In the genomic region with DNA sequence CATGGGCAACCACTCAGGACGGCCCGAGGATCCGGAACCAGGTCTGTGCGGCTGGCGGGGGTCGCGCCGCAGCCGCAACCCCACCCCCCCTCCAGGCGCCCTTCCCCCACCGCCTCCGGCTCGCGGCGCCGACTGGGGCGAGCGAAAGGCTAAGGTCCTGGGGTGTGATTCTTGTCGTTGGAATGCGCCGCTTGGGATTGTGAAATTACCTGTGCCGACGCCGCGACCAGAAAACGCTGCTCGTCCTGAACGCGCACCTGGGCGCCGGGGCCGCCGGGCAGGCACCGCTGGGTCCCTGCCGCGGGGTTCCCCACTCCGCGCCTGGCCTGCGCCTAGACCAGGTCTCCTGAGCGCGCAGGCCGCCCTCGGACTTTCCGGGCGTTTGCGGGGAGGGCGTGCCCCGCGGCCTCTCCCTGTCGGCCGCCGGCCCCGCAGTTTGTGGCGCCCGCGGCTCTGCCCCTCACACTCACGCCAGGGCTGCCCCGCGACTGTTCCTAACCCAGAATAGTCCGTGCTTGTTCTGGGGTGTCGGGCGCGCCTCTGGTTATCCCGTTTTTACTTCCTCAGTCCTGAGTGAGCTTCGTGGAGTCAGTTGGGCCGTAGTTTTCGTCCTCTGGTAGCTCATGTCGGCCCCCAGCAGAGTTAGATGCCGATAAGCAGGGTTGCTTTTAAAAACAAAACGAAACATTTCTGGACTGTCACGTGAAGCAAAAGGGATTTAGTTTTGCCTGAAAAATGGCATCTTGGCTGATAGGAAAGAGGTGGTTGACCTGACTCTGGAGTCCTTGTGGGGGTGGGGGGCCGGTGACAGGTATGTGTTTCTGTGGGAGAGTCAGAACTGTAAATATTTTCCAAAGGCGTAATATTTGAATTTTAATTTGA, we compare ENCODE assay signal across 8 cellular contexts.
DNase-seq lines count a peak whose midpoint lies in the region; ATAC-seq, FAIRE-seq and TF ChIP-seq lines count a peak whose summit lies in the region.

No MANE protein-coding gene starts in this region.

- no peaks in the 10 kb centered on the region for H3K9me3 ChIP-seq in CD4-positive, alpha-beta memory T cell (ENCODE audit: control insufficient read depth in 1 of 2, low read length in 2 of 2)
- no peaks in the 10 kb centered on the region for H3K9me3 ChIP-seq in H1 (ENCODE audit: insufficient read depth in 2 of 2, low read depth in 1 of 2, low read length in 1 of 2)

- intact Hi-C loops in CD4-positive, alpha-beta memory T cell (cut with micrococcal nuclease): loop anchor here (10.0 kb wide), 1 partner anchor 1398 kb away; no protein-coding TSS in a partner anchor

- H3K23me2 ChIP-seq in H1 (ENCODE audit: low read depth, low read length): peaks cover 4% of the 10 kb centered on the region; the same call in 1 of the 2 replicates

- H3K9me3 Mint-ChIP-seq in CD4-positive, alpha-beta memory T cell: no peaks in the 10 kb centered on the region
- H3K9me3 Mint-ChIP-seq in T-helper 2 cell treated with Interferon-gamma antibody and Interleukin-4, amounts not matched to agents 5 μg/mL and 100 μg/mL, for 36 hours: no peaks in the 10 kb centered on the region

- H3K27ac Mint-ChIP-seq in CD4-positive, alpha-beta memory T cell: peak overlapping the region; percentile 20 to 90 (median 65)
- H3K27ac Mint-ChIP-seq in T-helper 2 cell treated with Interferon-gamma antibody and Interleukin-4, amounts not matched to agents 5 μg/mL and 100 μg/mL, for 36 hours: peak overlapping the region; percentile 27

- no peak overlapping the region for H2AFZ ChIP-seq in H1 (ENCODE audit: low read length)

- CTCF ChIA-PET in CD4-positive, alpha-beta memory T cell (lab: Charles Lee; ENCODE audit: partially characterized antibody): interaction anchor here (1.1 kb wide), 1 partner anchor 12 kb away, joined by 3 read pairs; no protein-coding TSS in a partner anchor
- CTCF ChIA-PET in H1 (lab: Charles Lee; ENCODE audit: partially characterized antibody): interaction anchor here (0.7 to 2.2 kb wide), 2 partner anchors 18 to 34 kb away, joined by 3 to 7 read pairs; no protein-coding TSS in a partner anchor

- H3K79me2 ChIP-seq in H1 (ENCODE audit: control insufficient read depth in 1 of 2, insufficient read depth in 2 of 2, low read length in 2 of 2): peaks cover 10 to 49% of the 10 kb centered on the region in 2 experiments

- no peaks in the 10 kb centered on the region for H3K27me3 ChIP-seq in CD4-positive, alpha-beta memory T cell (ENCODE audit: insufficient read depth, low read length)
- no peaks in the 10 kb centered on the region; a peak in 1 of 7 replicates for H3K27me3 ChIP-seq in H1 (replicated peaks in 1 of 4; ENCODE audit: control insufficient read depth in 3 of 4, extremely low read depth in 1 of 4, insufficient read depth in 3 of 4, low read length in 3 of 4)

- peak overlapping the region; percentile 92 for H2BK5ac ChIP-seq in H1 (ENCODE audit: low read depth, low read length)

- peak in 1 of 2 experiments; percentile 0; a peak in 1 of 4 replicates for TF ChIP-seq RAD21 in H1 (IDR thresholded peaks at IDR 0.05 in 1 of 2, conservative IDR thresholded peaks at IDR 0.05 in 1 of 2; ENCODE audit: low read depth in 2 of 2, low read length in 2 of 2)

- H3K27me3 Mint-ChIP-seq in CD4-positive, alpha-beta memory T cell: no peaks in the 10 kb centered on the region
- H3K27me3 Mint-ChIP-seq in T-helper 2 cell treated with Interferon-gamma antibody and Interleukin-4, amounts not matched to agents 5 μg/mL and 100 μg/mL, for 36 hours (ENCODE audit: low read depth): peaks cover 17% of the 10 kb centered on the region

- TF ChIP-seq EP300 in H1 (IDR thresholded peaks at IDR 0.05; ENCODE audit: borderline replicate concordance in 1 of 2, low read depth in 2 of 2, low read length in 2 of 2): no peak

- H3K4ac ChIP-seq in H1 (replicated peaks; ENCODE audit: insufficient read length, low read depth, low read length): no peak overlapping the region

- H3K36me3 Mint-ChIP-seq in CD4-positive, alpha-beta memory T cell: peaks cover 0 to 2% of the 10 kb centered on the region in 2 donors
- H3K36me3 Mint-ChIP-seq in T-helper 2 cell treated with Interferon-gamma antibody and Interleukin-4, amounts not matched to agents 5 μg/mL and 100 μg/mL, for 36 hours (ENCODE audit: low read depth): no peaks in the 10 kb centered on the region

- H3K79me1 ChIP-seq in H1 (ENCODE audit: low read depth, low read length): peaks cover 9% of the 10 kb centered on the region; the same call in 1 of the 2 replicates

- no peak for TF ChIP-seq CTCF in H1 (IDR thresholded peaks at IDR 0.05; ENCODE audit: control extremely low read depth in 1 of 3, insufficient read depth in 1 of 3, low read depth in 1 of 3, low read length in 3 of 3)

- H2BK12ac ChIP-seq in H1 (ENCODE audit: low read depth, low read length): no peak overlapping the region; the same call in 1 of the 2 replicates

- H4K8ac ChIP-seq in H1 (ENCODE audit: extremely low read depth, insufficient read depth, low read length): peak overlapping the region; percentile 98; the same call in 1 of the 2 replicates

- H3K4me3 Mint-ChIP-seq in CD4-positive, alpha-beta memory T cell: peak overlapping the region; percentile 80 to 88 (median 86)
- peak overlapping the region; percentile 77 for H3K4me3 Mint-ChIP-seq in T-helper 2 cell treated with Interferon-gamma antibody and Interleukin-4, amounts not matched to agents 5 μg/mL and 100 μg/mL, for 36 hours

- H2BK20ac ChIP-seq in H1 (ENCODE audit: low read length): no peak overlapping the region

- peak in 2 of 5 donors; percentile 4 to 55 for DNase-seq in CD4-positive, alpha-beta memory T cell
- DNase-seq in T-helper 2 cell treated with Interferon-gamma antibody and Interleukin-4, amounts not matched to agents 5 μg/mL and 100 μg/mL, for 36 hours (ENCODE audit: low spot score): peak; percentile 15
- no peak for DNase-seq in H1 (ENCODE audit: low read depth in 1 of 2, low spot score in 2 of 2)
- peak; percentile 37 for DNase-seq in midbrain (lab: John Stamatoyannopoulos, UW)
- no peak for DNase-seq in foreskin melanocyte

- peak overlapping the region; percentile 89 for H4K5ac ChIP-seq in H1 (ENCODE audit: insufficient read length, low read depth, low read length)

- peak overlapping the region; percentile 39 for H3K27ac ChIP-seq in CD4-positive, alpha-beta memory T cell (ENCODE audit: low read depth, low read length)
- H3K27ac ChIP-seq in H1 (ENCODE audit: low read depth, low read length) (peak overlapping the region; percentile 84), temporal lobe (ENCODE audit: low read depth, low read length) (peak overlapping the region; percentile 53)

- H4K20me1 ChIP-seq in H1 (replicated peaks in 1 of 2; ENCODE audit: control insufficient read depth in 1 of 2, insufficient read depth in 2 of 2, low read length in 2 of 2): peaks cover 14 to 18% of the 10 kb centered on the region in 2 experiments

- H2AK5ac ChIP-seq in H1 (ENCODE audit: low read depth, low read length): no peak overlapping the region

- no peak overlapping the region for H3K14ac ChIP-seq in H1 (ENCODE audit: insufficient read length)

- H3K4me1 ChIP-seq in CD4-positive, alpha-beta memory T cell (ENCODE audit: insufficient read depth, low read length): peaks cover 19% of the 10 kb centered on the region
- H3K4me1 ChIP-seq in H1 (replicated peaks in 1 of 4; ENCODE audit: control insufficient read depth in 3 of 4, insufficient read depth in 4 of 4, low read length in 3 of 4): peaks cover 0 to 19% (median 8%) of the 10 kb centered on the region in 4 experiments; a peak in 6 of 7 replicates

- peak in 1 of 2 experiments; percentile 78; a peak in 1 of 3 replicates for TF ChIP-seq POLR2A in H1 (IDR thresholded peaks at IDR 0.05; ENCODE audit: control extremely low read depth in 1 of 2, low read depth in 2 of 2, low read length in 2 of 2)

- no peak for FAIRE-seq in H1 (lab: Jason Lieb, UNC)

- 3% methylated on average over 55 of the region's 73 CpGs; no CpG with 5 or more reads in 1 of the 2 experiments for WGBS in H1 (ENCODE audit: extremely low coverage in 1 of 2, insufficient coverage in 1 of 2, insufficient read length in 1 of 2, insufficient replicate concordance in 2 of 2, low coverage in 1 of 2, low lambda C conversion rate in 2 of 2, missing lambda C conversion rate in 1 of 2), 2 experiments

- no peak overlapping the region for H2BK120ac ChIP-seq in H1 (replicated peaks; ENCODE audit: low read depth, low read length)

- POLR2A ChIA-PET in CD4-positive, alpha-beta memory T cell (lab: Charles Lee; ENCODE audit: partially characterized antibody): interaction anchor here (0.6 to 1.9 kb wide), 4 partner anchors 8 to 1096 kb away, joined by 3 to 7 read pairs (median 4); partner anchors contain the start of gene AKAP10
- POLR2A ChIA-PET in H1 (lab: Charles Lee; ENCODE audit: partially characterized antibody): interaction anchor here (0.6 to 2.0 kb wide), 16 partner anchors 8 to 179 kb away, joined by 3 to 7 read pairs (median 4); partner anchors contain the start of genes AKAP10 and SPECC1

- no peak overlapping the region for H3K56ac ChIP-seq in H1 (replicated peaks; ENCODE audit: insufficient read length, low read depth, low read length)

- no peaks in the 10 kb centered on the region for H3K36me3 ChIP-seq in CD4-positive, alpha-beta memory T cell (ENCODE audit: insufficient read depth, low read length)
- H3K36me3 ChIP-seq in H1 (ENCODE audit: control insufficient read depth in 2 of 4, insufficient read depth in 4 of 4, low read length in 3 of 4): 0 out of 8 replicates have a peak, but pooled peaks cover 0 to 2% (median 0%) of the 10 kb centered on the region in 4 experiments

- ATAC-seq in GM19351 (IDR thresholded peaks at IDR 0.05; ENCODE audit: unreplicated experiment): peak; percentile 24
- peak; percentile 22 for ATAC-seq in HG03457 (IDR thresholded peaks at IDR 0.05; ENCODE audit: unreplicated experiment)

- H3K4me1 Mint-ChIP-seq in CD4-positive, alpha-beta memory T cell: peaks cover 3 to 8% (median 4%) of the 10 kb centered on the region in 4 donors
- H3K4me1 Mint-ChIP-seq in T-helper 2 cell treated with Interferon-gamma antibody and Interleukin-4, amounts not matched to agents 5 μg/mL and 100 μg/mL, for 36 hours (ENCODE audit: low read depth): peaks cover 4% of the 10 kb centered on the region

- peak overlapping the region; percentile 94 to 95 for H3K4me2 ChIP-seq in H1 (ENCODE audit: insufficient read depth in 1 of 2, low read depth in 2 of 2, low read length in 2 of 2)

- peak overlapping the region; percentile 73; the same call in 1 of the 2 replicates for H3K18ac ChIP-seq in H1 (ENCODE audit: extremely low read depth, low read length)

- H3K4me3 ChIP-seq in CD4-positive, alpha-beta memory T cell (ENCODE audit: low read length in 2 of 2): peak overlapping the region; percentile 37 to 42
- peak overlapping the region; percentile 70 to 85 (median 83) for H3K4me3 ChIP-seq in H1 (ENCODE audit: extremely low read depth in 1 of 4, insufficient read depth in 2 of 4, low read depth in 3 of 4, low read length in 4 of 4)

- H2BK15ac ChIP-seq in H1 (ENCODE audit: low read length): no peak overlapping the region

- peak overlapping the region; percentile 79 for H4K91ac ChIP-seq in H1 (replicated peaks; ENCODE audit: insufficient read length, low read length)

- peak overlapping the region; percentile 89 to 95 (median 92) for H3K9ac ChIP-seq in H1 (replicated peaks in 1 of 4; ENCODE audit: extremely low read depth in 1 of 4, low read depth in 3 of 4, low read length in 3 of 4)

- H3K23ac ChIP-seq in H1 (ENCODE audit: insufficient read length): no peak overlapping the region

TF ChIP-seq in H1, 55 proteins besides CTCF, POLR2A, EP300 and RAD21 (continues in another document):
- TF ChIP-seq TAF7 (optimal IDR thresholded peaks at IDR 0.05; ENCODE audit: borderline replicate concordance, low read depth, low read length): peak; percentile 59

Comparison
In these comparisons a context has a peak if more than half of its experiments do, and no peak if none do; other contexts are left out.
1. DNase-seq: peak in T-helper 2 cell treated with Interferon-gamma antibody and Interleukin-4, amounts not matched to agents 5 μg/mL and 100 μg/mL, for 36 hours (single experiment) and midbrain (single experiment); none in H1 (0 of 2) and foreskin melanocyte (single experiment).
2. Peak in every context shown above with its lines, with median percentiles within 50 percentile points of each other: H3K27ac ChIP-seq.